11 cellular contexts compared by ENCODE assay signal in the genomic region with DNA sequence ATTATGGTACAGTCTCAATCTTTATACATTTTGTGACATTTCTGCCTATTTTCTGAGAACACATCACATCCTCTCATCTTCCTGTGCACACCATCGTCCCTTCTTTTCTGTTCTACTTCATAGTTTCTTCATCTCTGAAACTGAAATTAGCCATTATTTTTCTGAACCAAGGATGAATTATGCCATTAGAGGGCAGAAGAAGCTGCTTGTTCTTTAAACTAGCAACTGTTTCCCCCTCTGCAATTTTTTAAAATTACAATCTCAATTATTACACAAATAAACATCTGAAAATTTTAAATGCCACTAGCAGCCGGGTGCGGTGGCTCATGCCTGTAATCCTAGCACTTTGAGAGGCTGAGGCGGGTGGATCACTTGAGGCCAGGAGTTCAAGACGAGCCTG. TPM values are rescaled to one million over a fixed set of nuclear protein-coding genes. Genes with fewer than 3 reads are reported as not detected.
A peak's percentile ranks its signal among the peaks of the same experiment; 100 is the strongest.
DNase-seq lines count a peak whose midpoint lies in the region; ATAC-seq and TF ChIP-seq lines count a peak whose summit lies in the region.
"Had no signal": no experiment of that assay in that cellular context is flagged by ENCODE, and none has a peak within 500 bp of the region (broad histone marks: within the 10 kb centered on the region; RNA-seq: fewer than 3 reads in every experiment).

No MANE protein-coding gene starts in this region.

- H3K4me3 ChIP-seq in fibroblast of pulmonary artery (replicated peaks; ENCODE audit: low read depth, low read length) = no peak overlapping the region

- CTCF ChIA-PET in RWPE1 (lab: Yijun Ruan, JAX) = interaction anchor here (0.6 to 2.1 kb wide), 7 partner anchors 12 to 476 kb away, joined by 3 to 16 read pairs (median 4); no protein-coding TSS in a partner anchor

- DNase-seq in DMS 273 (lab: John Stamatoyannopoulos, UW; ENCODE audit: unreplicated experiment) (peak; percentile 29), DMS 273 treated with DMSO at 0.1 percent for 48 hours (lab: John Stamatoyannopoulos, UW) (no peak), RWPE1 (ENCODE audit: low spot score) (peak; percentile 27), fibroblast of pulmonary artery (ENCODE audit: low read depth) (peak; percentile 63), stromal cell of bone marrow (ENCODE audit: low read depth) (peak; percentile 41), CD1c-positive myeloid dendritic cell (ENCODE audit: extremely low spot score) (no peak)
- no peak for DNase-seq in activated T-cell treated with anti-CD3 and anti-CD28 coated beads, Interleukin-2, amount 50 U/mL, for 4 hours
- DNase-seq: activated CD4-positive, alpha-beta memory T cell treated with anti-CD3 and anti-CD28 coated beads, Interleukin-2, amount 10 ng/mL, durations not matched to agents 7 days and 5 days; NCI-H510A; posterior cingulate gyrus had no signal

- no peak for TF ChIP-seq POLR2A in GM18505 (IDR thresholded peaks at IDR 0.05; ENCODE audit: borderline replicate concordance, extremely low read depth, insufficient read depth, insufficient read length)

- H3K36me3 Mint-ChIP-seq in activated T-cell treated with anti-CD3 and anti-CD28 coated beads, Interleukin-2, amount 50 U/mL, for 4 hours (ENCODE audit: insufficient read depth) = no peaks in the 10 kb centered on the region

- peaks cover 3% of the 10 kb centered on the region for H3K4me1 Mint-ChIP-seq in activated T-cell treated with anti-CD3 and anti-CD28 coated beads, Interleukin-2, amount 50 U/mL, for 4 hours (ENCODE audit: low read depth)

- TF ChIP-seq CTCF in RWPE1 (conservative IDR thresholded peaks at IDR 0.05; ENCODE audit: low read depth) = peak; percentile 24; the same call in 1 of the 2 replicates
- peak; percentile 53 for TF ChIP-seq CTCF in fibroblast of pulmonary artery (IDR thresholded peaks at IDR 0.05; ENCODE audit: low read length, missing control alignments)

- ATAC-seq in GM18505 (IDR thresholded peaks at IDR 0.05; ENCODE audit: unreplicated experiment) = no peak
- ATAC-seq in activated T-cell treated with anti-CD3 and anti-CD28 coated beads, Interleukin-2, amount 50 U/mL, for 4 hours = no peak

- H3K27ac ChIP-seq in RWPE1 = no peak overlapping the region

- no peaks in the 10 kb centered on the region for H3K9me3 Mint-ChIP-seq in activated T-cell treated with anti-CD3 and anti-CD28 coated beads, Interleukin-2, amount 50 U/mL, for 4 hours
- H3K9me3 Mint-ChIP-seq: activated CD4-positive, alpha-beta memory T cell treated with anti-CD3 and anti-CD28 coated beads, Interleukin-2, amount 10 ng/mL, durations not matched to agents 7 days and 5 days had no signal

- peaks cover 6% of the 10 kb centered on the region for H3K27me3 Mint-ChIP-seq in activated T-cell treated with anti-CD3 and anti-CD28 coated beads, Interleukin-2, amount 50 U/mL, for 4 hours (ENCODE audit: low read depth)

- POLR2A ChIA-PET in RWPE1 (lab: Yijun Ruan, JAX; ENCODE audit: low non-redundant PET) = interaction anchor here (0.8 kb wide), 1 partner anchor 245 kb away, joined by 7 read pairs; no protein-coding TSS in a partner anchor

- no peak overlapping the region for H3K4me3 Mint-ChIP-seq in activated T-cell treated with anti-CD3 and anti-CD28 coated beads, Interleukin-2, amount 50 U/mL, for 4 hours
- H3K4me3 Mint-ChIP-seq: activated CD4-positive, alpha-beta memory T cell treated with anti-CD3 and anti-CD28 coated beads, Interleukin-2, amount 10 ng/mL, durations not matched to agents 7 days and 5 days had no signal

RNA-seq across cellular contexts. Expression of a gene that starts 41.3 kb away (rescaled TPM):
- 10 to 100 TPM; 61.8 to 74.9 (median 73.9) TPM for total RNA-seq in activated T-cell treated with anti-CD3 and anti-CD28 coated beads, Interleukin-2, amount 50 U/mL, for 4 hours

Comparison
In these comparisons a context has a peak if more than half of its experiments do, and no peak if none do; other contexts are left out.
1. DNase-seq: peak in DMS 273 (single experiment), RWPE1 (single experiment), fibroblast of pulmonary artery (single experiment) and stromal cell of bone marrow (single experiment); none in DMS 273 treated with DMSO at 0.1 percent for 48 hours (single experiment), CD1c-positive myeloid dendritic cell (single experiment) and activated T-cell treated with anti-CD3 and anti-CD28 coated beads, Interleukin-2, amount 50 U/mL, for 4 hours (single experiment).